In the genomic region with DNA sequence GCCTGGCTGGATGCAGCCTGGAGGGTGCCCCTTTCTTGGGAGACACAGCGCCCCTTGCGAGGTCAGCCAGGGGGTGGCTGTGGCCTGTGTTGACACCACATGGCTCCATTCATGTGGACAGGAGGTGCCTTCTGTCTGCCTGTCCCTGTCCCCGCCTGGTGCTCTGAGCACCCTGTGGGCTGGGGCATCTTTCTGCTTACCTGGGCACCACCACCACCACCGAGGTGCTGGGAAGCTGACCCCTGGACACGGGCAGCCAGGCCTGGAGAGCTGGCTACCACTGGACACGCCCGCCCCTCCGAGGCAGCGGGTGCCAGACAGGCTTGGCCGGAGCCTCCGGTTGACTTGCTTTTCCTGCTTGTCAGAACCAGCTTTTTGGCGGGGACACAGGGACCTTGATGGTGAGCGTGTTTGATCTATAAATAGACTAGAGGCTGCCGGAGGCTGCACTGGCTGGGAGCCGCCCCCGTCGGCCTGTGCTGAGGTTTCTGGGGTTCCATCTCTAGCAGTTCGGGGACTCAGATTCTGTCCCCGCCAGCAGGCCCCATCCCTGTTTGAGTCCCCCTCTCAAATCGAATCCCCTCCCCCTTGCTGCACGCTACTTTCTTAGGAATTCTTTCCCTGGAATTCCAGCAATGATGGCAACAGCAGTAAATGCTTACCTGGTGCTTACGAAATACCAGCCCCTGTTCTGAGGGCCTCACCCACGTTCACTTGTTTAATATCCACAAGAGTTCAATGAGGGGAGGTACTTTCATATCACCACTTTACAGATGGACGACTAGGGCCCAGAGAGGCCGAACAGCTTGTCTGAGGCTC, we compare ENCODE assay signal across 9 cellular contexts.
DNase-seq lines count a peak whose midpoint lies in the region; ATAC-seq and TF ChIP-seq lines count a peak whose summit lies in the region.
"Had no signal": no experiment of that assay in that cellular context is flagged by ENCODE, and none has a peak within 500 bp of the region (broad histone marks: within the 10 kb centered on the region; RNA-seq: fewer than 3 reads in every experiment).

No MANE protein-coding gene starts in this region.

- 39% methylated on average over 4 of the region's 25 CpGs for WGBS in right lobe of liver (ENCODE audit: insufficient coverage, low coverage, low lambda C conversion rate, missing lambda C conversion rate)

- H3K36me3 ChIP-seq in right lobe of liver (no peaks in the 10 kb centered on the region), thoracic aorta (no peaks in the 10 kb centered on the region)
- H3K36me3 ChIP-seq: neutrophil had no signal

- ATAC-seq in right lobe of liver, result peak; percentile 85 to 90 (median 88)
- ATAC-seq in thoracic aorta (ENCODE audit: insufficient number of reproducible peaks, low FRiP score, low read depth), result peak; percentile 87

- peaks cover 0 to 15% (median 7%) of the 10 kb centered on the region in 4 donors for H3K4me1 ChIP-seq in right lobe of liver
- peaks cover 6 to 21% of the 10 kb centered on the region in 2 donors for H3K4me1 ChIP-seq in thoracic aorta (ENCODE audit: control insufficient read depth in 1 of 2, low read depth in 2 of 2)

- DNase-seq in LNCaP clone FGC (ENCODE audit: low read depth), result peak; percentile 86
- DNase-seq in cerebellum (ENCODE audit: low spot score), result peak; percentile 91
- DNase-seq in right lobe of liver, result peak; percentile 80 to 90 (median 90)
- DNase-seq in thoracic aorta (ENCODE audit: low spot score), result peak; percentile 77
- no peak for DNase-seq in AML-193 (lab: John Stamatoyannopoulos, UW)
- DNase-seq in dermis blood vessel endothelial cell, result no peak
- no peak for DNase-seq in H4 (ENCODE audit: low spot score)
- no peak for DNase-seq in DMS153 treated with DMSO at 0.1 percent for 48 hours (lab: John Stamatoyannopoulos, UW; ENCODE audit: unreplicated experiment)

- H3K4me3 ChIP-seq in LNCaP clone FGC (ENCODE audit: low read depth, low read length), result 0 out of 2 replicates have a peak overlapping the region, but pooled peaks have one; percentile 5
- H3K4me3 ChIP-seq in right lobe of liver, result no peak overlapping the region
- no peak overlapping the region for H3K4me3 ChIP-seq in thoracic aorta

- no peak for TF ChIP-seq POLR2A in right lobe of liver (IDR thresholded peaks at IDR 0.05)

- H3K27me3 ChIP-seq in right lobe of liver, result no peaks in the 10 kb centered on the region
- H3K27me3 ChIP-seq in thoracic aorta (replicated peaks; ENCODE audit: insufficient read depth), result no peaks in the 10 kb centered on the region
- H3K27me3 ChIP-seq: neutrophil had no signal

- intact Hi-C loops in right lobe of liver (cut with DNase I), result loop anchor here in 1 of 2 donors (10.0 kb wide), 1 partner anchor 57 kb away; no protein-coding TSS in a partner anchor

- H3K9me3 ChIP-seq in right lobe of liver (no peaks in the 10 kb centered on the region), thoracic aorta (no peaks in the 10 kb centered on the region)
- H3K9me3 ChIP-seq: neutrophil had no signal

- H3K27ac ChIP-seq in right lobe of liver (peak overlapping the region in 2 of 3 donors; percentile 33 to 43), thoracic aorta (peak overlapping the region in 1 of 2 donors; percentile 28)
- H3K27ac ChIP-seq: neutrophil had no signal

- TF ChIP-seq CTCF in LNCaP clone FGC (IDR thresholded peaks at IDR 0.05; ENCODE audit: control insufficient read depth, extremely low read depth, insufficient read depth), result no peak
- TF ChIP-seq CTCF in right lobe of liver (IDR thresholded peaks at IDR 0.05), result no peak
- no peak for TF ChIP-seq CTCF in thoracic aorta (IDR thresholded peaks at IDR 0.05)

Comparison
In these comparisons a context has a peak if more than half of its experiments do, and no peak if none do; other contexts are left out.
1. DNase-seq: peak in LNCaP clone FGC (single experiment), cerebellum (single experiment), right lobe of liver (3 of 3) and thoracic aorta (single experiment); none in AML-193 (0 of 2), dermis blood vessel endothelial cell (single experiment), H4 (single experiment) and DMS153 treated with DMSO at 0.1 percent for 48 hours (single experiment).